ENCODE assay signal across 10 cellular contexts in the genomic region with DNA sequence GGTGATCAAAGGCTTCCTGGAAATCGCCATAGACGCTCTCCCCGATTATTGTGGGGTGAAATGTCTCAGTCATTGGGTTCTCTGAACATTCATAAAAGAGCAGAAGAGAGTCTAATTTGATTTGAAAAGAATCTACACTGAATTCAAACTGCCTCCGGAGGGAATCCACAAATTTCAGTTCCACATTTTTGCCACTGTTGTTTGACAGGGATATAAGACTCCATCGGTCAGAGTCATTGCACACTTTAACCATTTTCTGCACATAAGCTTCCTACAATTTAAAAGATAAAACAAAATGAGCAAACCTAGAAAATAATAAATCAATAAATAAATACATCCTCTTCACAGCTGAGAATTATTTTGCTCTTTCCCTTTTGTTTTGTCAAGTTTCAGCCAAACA. TPM values are rescaled to one million over a fixed set of nuclear protein-coding genes. Genes with fewer than 3 reads are reported as not detected.
DNase-seq lines count a peak whose midpoint lies in the region; ATAC-seq, FAIRE-seq and TF ChIP-seq lines count a peak whose summit lies in the region.
"Had no signal": no experiment of that assay in that cellular context is flagged by ENCODE, and none has a peak within 500 bp of the region (broad histone marks: within the 10 kb centered on the region; RNA-seq: fewer than 3 reads in every experiment).

No MANE protein-coding gene starts in this region.

- DNase-seq in GM12865 (ENCODE audit: low read depth) (no peak), activated B cell treated with CpG ODN at 0.5 μM for 24 hours (no peak), keratinocyte (ENCODE audit: low read depth, low spot score) (no peak), left lobe of liver (ENCODE audit: low spot score) (no peak)
- DNase-seq in activated effector memory CD4-positive, alpha-beta T cell treated with Interleukin-2 at 50 U/mL for 16 hours = no peak
- DNase-seq: amygdala had no signal

- CTCF ChIA-PET in activated B cell treated with CpG ODN at 0.5 μM for 24 hours (lab: Charles Lee) = no interaction called here

- peak overlapping the region; percentile 96 for H3K4me3 Mint-ChIP-seq in activated B cell treated with CpG ODN at 0.5 μM for 24 hours

- H3K27me3 ChIP-seq in keratinocyte (ENCODE audit: control insufficient read depth, extremely low read depth, insufficient read depth, low read length) = no peaks in the 10 kb centered on the region

- peak overlapping the region; percentile 92 for H3K4me2 ChIP-seq in keratinocyte (ENCODE audit: control insufficient read depth, extremely low read depth, insufficient read depth, low read depth, low read length)

- H3K4me1 Mint-ChIP-seq in activated B cell treated with CpG ODN at 0.5 μM for 24 hours = peaks cover 49% of the 10 kb centered on the region

- H4K20me1 ChIP-seq in keratinocyte (ENCODE audit: control insufficient read depth, extremely low read depth, insufficient read depth, low read length) = no peaks in the 10 kb centered on the region

- no peak overlapping the region for H2AFZ ChIP-seq in keratinocyte (ENCODE audit: control insufficient read depth, low read length)

- H3K9me1 ChIP-seq in keratinocyte (ENCODE audit: control insufficient read depth, extremely low read depth, insufficient read depth, low read length) = no peaks in the 10 kb centered on the region

- peak overlapping the region; percentile 51 for H3K27ac Mint-ChIP-seq in activated B cell treated with CpG ODN at 0.5 μM for 24 hours

- POLR2A ChIA-PET in activated B cell treated with CpG ODN at 0.5 μM for 24 hours (lab: Charles Lee) = no interaction called here

- TF ChIP-seq CTCF in GM12865 (IDR thresholded peaks at IDR 0.05; ENCODE audit: insufficient read depth, low read depth, low read length, missing control alignments) = no peak
- TF ChIP-seq CTCF in activated B cell treated with CpG ODN at 0.5 μM for 24 hours (IDR thresholded peaks at IDR 0.05) = no peak
- no peak for TF ChIP-seq CTCF in keratinocyte (optimal IDR thresholded peaks at IDR 0.05 in 1 of 3, IDR thresholded peaks at IDR 0.05 in 1 of 3, conservative IDR thresholded peaks at IDR 0.05 in 1 of 3; ENCODE audit: extremely low read depth in 1 of 3, insufficient read depth in 2 of 3, low read length in 3 of 3)

- dilution Hi-C loops in keratinocyte (cut with MboI; ENCODE audit: extremely low pct_ligation_motif_present, low sequenced_read_pairs) = no loop called here

- H3K9me3 ChIP-seq in keratinocyte (ENCODE audit: control insufficient read depth, low read depth, low read length) = no peaks in the 10 kb centered on the region

- H3K9ac ChIP-seq in keratinocyte (ENCODE audit: control insufficient read depth, extremely low read depth, insufficient read depth, low read length) = peak overlapping the region; percentile 36

- H3K36me3 Mint-ChIP-seq in activated B cell treated with CpG ODN at 0.5 μM for 24 hours (ENCODE audit: low read depth) = peaks cover 28% of the 10 kb centered on the region

- H3K79me2 ChIP-seq in keratinocyte (ENCODE audit: control insufficient read depth, insufficient read depth, low read length) = no peaks in the 10 kb centered on the region

- peak overlapping the region; percentile 82 for H3K4me3 ChIP-seq in GM12865 (ENCODE audit: low read depth, low read length)
- H3K4me3 ChIP-seq in keratinocyte (ENCODE audit: control insufficient read depth in 2 of 3, extremely low read depth in 1 of 3, insufficient read depth in 2 of 3, low read depth in 1 of 3, low read length in 3 of 3) = peak overlapping the region; percentile 86 to 92 (median 86)
- peak overlapping the region; percentile 62 to 87 (median 75) for H3K4me3 ChIP-seq in skin epidermis

- H3K9me3 Mint-ChIP-seq in activated B cell treated with CpG ODN at 0.5 μM for 24 hours = no peaks in the 10 kb centered on the region

- FAIRE-seq in keratinocyte (lab: Jason Lieb, UNC) = no peak
- FAIRE-seq: GM12892 had no signal

- intact Hi-C loops in activated B cell treated with CpG ODN at 0.5 μM for 24 hours (cut with micrococcal nuclease) = loop anchor here (5.0 to 10.0 kb wide), 6 partner anchors 148 to 1883 kb away; partner anchors contain the start of genes ELOVL4, PGM3 and RWDD2A

- H3K4me1 ChIP-seq in keratinocyte (ENCODE audit: control insufficient read depth, extremely low read depth, insufficient read depth, low read length) = peaks cover 20% of the 10 kb centered on the region

- H3K36me3 ChIP-seq in keratinocyte (ENCODE audit: control insufficient read depth in 2 of 2, extremely low read depth in 1 of 2, insufficient read depth in 2 of 2, low read length in 2 of 2) = no peaks in the 10 kb centered on the region

- ATAC-seq in activated B cell treated with CpG ODN at 0.5 μM for 24 hours (ENCODE audit: low read depth) (no peak), left lobe of liver (no peak), HG03139 (IDR thresholded peaks at IDR 0.05; ENCODE audit: unreplicated experiment) (no peak)
- no peak for ATAC-seq in activated CD4-positive, CD25-positive, alpha-beta regulatory T cell treated with anti-CD3 and anti-CD28 coated beads, Interleukin-2, amount 50 U/mL, for 24 hours

- H3K27ac ChIP-seq in keratinocyte (ENCODE audit: control insufficient read depth, insufficient read depth, low read length) (no peak overlapping the region), skin epidermis (peak overlapping the region in 19 of 21 experiments; percentile 10 to 97 (median 91))

- peaks cover 2% of the 10 kb centered on the region for H3K27me3 Mint-ChIP-seq in activated B cell treated with CpG ODN at 0.5 μM for 24 hours

RNA-seq across cellular contexts. Expression of gene TENT5A, which starts 2.3 kb away (rescaled TPM):
- total RNA-seq in activated B cell treated with CpG ODN at 0.5 μM for 24 hours (7.5 and 9.4 TPM in 2 replicates), left lobe of liver (7.8 TPM)
- polyA plus RNA-seq in keratinocyte = 1.2 to 1.6 TPM (median 1.3 TPM) in 3 replicates
- 2.6 TPM for polyA plus RNA-seq in keratinocyte (2011; ENCODE audit: low read depth)
- 0.32 and 0.88 TPM in 2 replicates for polyA plus RNA-seq in keratinocyte (2011; cell fraction: cytosol; rRNA removed)
- polyA plus RNA-seq in keratinocyte (2011; cell fraction: nucleus; rRNA removed) = 1.7 and 2.1 TPM in 2 replicates
- polyA plus RNA-seq in keratinocyte (2012; ENCODE audit: low replicate concordance) = 1.4 and 4.3 TPM in 2 replicates
- 0.62 to 2.6 TPM (median 1.1 TPM) in 3 replicates for polyA minus RNA-seq in keratinocyte
- polyA minus RNA-seq in keratinocyte (2011; cell fraction: cytosol; rRNA and poly(A)+ RNA removed) = 1.7 TPM
- polyA minus RNA-seq in keratinocyte (2011; cell fraction: nucleus; rRNA and poly(A)+ RNA removed) = 2.1 and 2.9 TPM in 2 replicates
